9 cellular contexts compared by ENCODE assay signal in the genomic region with DNA sequence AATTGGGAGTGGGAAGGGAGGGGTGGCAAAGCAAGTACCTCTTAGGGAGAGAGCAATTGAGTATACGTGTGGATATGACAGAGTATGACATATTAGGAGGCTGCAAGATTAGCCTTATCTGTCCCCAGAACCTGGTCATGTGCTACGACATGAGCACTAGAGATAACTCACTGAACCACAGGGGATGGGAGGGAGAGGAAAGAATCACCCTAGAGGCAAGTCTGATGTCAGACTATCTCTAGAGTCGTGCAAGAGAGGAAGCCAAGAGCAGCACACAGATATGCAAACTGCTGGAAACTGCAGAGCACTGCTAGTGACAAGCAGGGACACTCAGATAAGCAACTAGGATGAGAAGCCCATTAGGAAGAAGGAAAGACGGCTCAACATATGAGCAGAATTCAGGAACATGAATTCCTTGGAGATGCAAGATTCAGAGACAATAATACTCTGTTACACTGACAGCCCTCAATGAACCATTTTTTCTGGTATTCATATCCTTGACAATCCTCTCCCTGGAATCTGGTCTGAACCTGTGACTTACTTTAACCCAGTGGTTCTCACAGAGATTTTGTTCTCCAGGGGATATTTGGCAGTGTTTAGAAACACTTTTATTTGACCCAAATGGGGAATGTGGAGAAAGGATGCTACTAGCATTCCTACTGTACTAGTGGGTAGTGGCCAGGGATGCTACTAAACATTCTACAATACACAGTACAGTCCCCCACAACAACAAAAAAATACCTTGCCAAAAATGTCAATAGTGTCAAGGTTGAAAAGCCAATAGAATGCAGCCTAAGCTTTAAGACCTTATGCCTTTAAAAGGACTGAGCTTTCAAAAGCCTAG.
DNase-seq lines count a peak whose midpoint lies in the region; ATAC-seq, FAIRE-seq and TF ChIP-seq lines count a peak whose summit lies in the region.
"Had no signal": no experiment of that assay in that cellular context is flagged by ENCODE, and none has a peak within 500 bp of the region (broad histone marks: within the 10 kb centered on the region; RNA-seq: fewer than 3 reads in every experiment).

No MANE protein-coding gene starts in this region.

- H3K4me3 Mint-ChIP-seq in activated T-cell treated with anti-CD3 and anti-CD28 coated beads, Interleukin-2, amount 50 U/mL, for 4 hours, result no peak overlapping the region

- H3K27ac ChIP-seq in K562 (ENCODE audit: extremely low read depth, low read depth, low read length), result peak overlapping the region; percentile 73
- H3K27ac ChIP-seq in testis, result no peak overlapping the region
- H3K27ac ChIP-seq: pancreas had no signal

- no TSS peak for BruUV-seq in K562 (replicated peaks; lab: Mats Ljungman, UMichigan)

- H3K9me3 Mint-ChIP-seq in activated T-cell treated with anti-CD3 and anti-CD28 coated beads, Interleukin-2, amount 50 U/mL, for 4 hours, result no peaks in the 10 kb centered on the region

- peak; percentile 18 to 27 for ATAC-seq in activated T-cell treated with anti-CD3 and anti-CD28 coated beads, Interleukin-2, amount 50 U/mL, for 4 hours
- ATAC-seq in HG03457 (IDR thresholded peaks at IDR 0.05; ENCODE audit: unreplicated experiment) (peak; percentile 52), K562 (peak; percentile 94)

- no peaks in the 10 kb centered on the region for H3K36me3 Mint-ChIP-seq in activated T-cell treated with anti-CD3 and anti-CD28 coated beads, Interleukin-2, amount 50 U/mL, for 4 hours (ENCODE audit: insufficient read depth)

- 0% methylated on average over 4 of the region's 4 CpGs for WGBS in K562 (ENCODE audit: insufficient coverage, low coverage, missing lambda C conversion rate)
- WGBS in testis, 2 donors, result 37 to 44% methylated on average over 4 of the region's 4 CpGs

- intact Hi-C loops in K562 (cut with micrococcal nuclease) (loop anchor here (1.0 to 2.0 kb wide), 8 partner anchors 21 to 85 kb away; no protein-coding TSS in a partner anchor), testis (cut with DNase I; ENCODE audit: low total_unique reads) (no loop called here)

- CTCF ChIA-PET in K562 (lab: Yijun Ruan, JAX; ENCODE audit: low intra/inter-chr PET ratio), result no interaction called here

- DNase-seq in activated T-cell treated with anti-CD3 and anti-CD28 coated beads, Interleukin-2, amount 50 U/mL, for 4 hours, result no peak
- DNase-seq in activated T-cell treated with anti-CD3 and anti-CD28 coated beads, Interleukin-2, amount 50 U/mL, for 48 hours, result no peak
- DNase-seq in K562 (ENCODE audit: extremely low read depth in 1 of 4, low spot score in 3 of 4), result peak; percentile 91 to 98 (median 94)
- peak; percentile 43 for DNase-seq in testis
- DNase-seq in NCI-H2227 (lab: John Stamatoyannopoulos, UW; ENCODE audit: unreplicated experiment), result no peak
- no peak for DNase-seq in DMS53 (lab: John Stamatoyannopoulos, UW)
- DNase-seq in SW 1271 (lab: John Stamatoyannopoulos, UW), result no peak
- DNase-seq: pancreas had no signal

- H3K4me1 Mint-ChIP-seq in activated T-cell treated with anti-CD3 and anti-CD28 coated beads, Interleukin-2, amount 50 U/mL, for 4 hours (ENCODE audit: low read depth), result peaks cover 4% of the 10 kb centered on the region

- peak overlapping the region; percentile 74 for H3K4me2 ChIP-seq in K562 (ENCODE audit: insufficient read depth, low read length)

- TF ChIP-seq CTCF in K562 (IDR thresholded peaks at IDR 0.05 in 2 of 3, conservative IDR thresholded peaks at IDR 0.05 in 1 of 3; ENCODE audit: insufficient read depth in 2 of 3, low read depth in 1 of 3, low read length in 3 of 3) (no peak; a peak in 1 of 6 replicates), testis (IDR thresholded peaks at IDR 0.05) (no peak)

- H3K4me1 ChIP-seq in K562 (replicated peaks in 1 of 2; ENCODE audit: control insufficient read depth in 2 of 2, insufficient read depth in 2 of 2, low read length in 2 of 2), result peaks cover 32 to 74% of the 10 kb centered on the region in 2 experiments
- no peaks in the 10 kb centered on the region for H3K4me1 ChIP-seq in testis
- H3K4me1 ChIP-seq: pancreas had no signal

- H3K9me3 ChIP-seq in K562 (replicated peaks; ENCODE audit: control insufficient read depth, insufficient read depth, low read depth, low read length) (no peaks in the 10 kb centered on the region), testis (no peaks in the 10 kb centered on the region)
- H3K9me3 ChIP-seq: pancreas had no signal

- H3K4me3 ChIP-seq in K562 (no peak overlapping the region; the same call in 1 of the 2 replicates), testis (no peak overlapping the region)
- H3K4me3 ChIP-seq: pancreas had no signal

- H3K36me3 ChIP-seq in K562 (ENCODE audit: control insufficient read depth, insufficient read depth, low read length), result no peaks in the 10 kb centered on the region
- no peaks in the 10 kb centered on the region for H3K36me3 ChIP-seq in testis (ENCODE audit: low read depth, missing control alignments)
- H3K36me3 ChIP-seq: pancreas had no signal

- peak; percentile 46 to 59; a peak in 3 of 4 replicates for TF ChIP-seq RAD21 in K562 (CRISPR knock-in tag; conservative IDR thresholded peaks at IDR 0.05 in 1 of 2, IDR thresholded peaks at IDR 0.05 in 1 of 2)

- POLR2A ChIA-PET in K562 (lab: Yijun Ruan, JAX), result interaction anchor here (0.6 to 1.0 kb wide), 3 partner anchors 10 to 118 kb away, joined by 3 to 5 read pairs (median 4); no protein-coding TSS in a partner anchor

- H3K27me3 ChIP-seq in K562 (ENCODE audit: control insufficient read depth in 2 of 2, insufficient read depth in 2 of 2, low read length in 2 of 2), result no peaks in the 10 kb centered on the region
- H3K27me3 ChIP-seq in testis, result no peaks in the 10 kb centered on the region
- H3K27me3 ChIP-seq: pancreas had no signal

- H3K79me2 ChIP-seq in K562 (ENCODE audit: control insufficient read depth, insufficient read depth, low read length), result no peaks in the 10 kb centered on the region

- peak overlapping the region in 1 of 2 experiments; percentile 50; a peak in 2 of 4 replicates for H3K9ac ChIP-seq in K562 (ENCODE audit: insufficient read depth in 1 of 2, low read depth in 2 of 2, low read length in 2 of 2)

- peak overlapping the region; percentile 45 for H2AFZ ChIP-seq in K562 (ENCODE audit: low read depth, low read length)

- peak; percentile 100 for TF ChIP-seq EP300 in K562 (IDR thresholded peaks at IDR 0.05; ENCODE audit: low read length)

- no peaks in the 10 kb centered on the region for H3K9me1 ChIP-seq in K562 (ENCODE audit: control insufficient read depth, insufficient read depth, low read length)

- H3K27me3 Mint-ChIP-seq in activated T-cell treated with anti-CD3 and anti-CD28 coated beads, Interleukin-2, amount 50 U/mL, for 4 hours (ENCODE audit: low read depth), result no peaks in the 10 kb centered on the region

- FAIRE-seq in K562 (lab: Jason Lieb, UNC), result peak; percentile 99
- FAIRE-seq: pancreas had no signal

- TF ChIP-seq POLR2A in K562 (conservative IDR thresholded peaks at IDR 0.05) (no peak), testis (IDR thresholded peaks at IDR 0.05) (no peak)

- no peaks in the 10 kb centered on the region for H4K20me1 ChIP-seq in K562 (replicated peaks; ENCODE audit: control insufficient read depth, insufficient read depth, low read length)

- in situ Hi-C loops in K562 (cut with MboI), result loop anchor here (5.0 kb wide), 1 partner anchor 80 kb away; no protein-coding TSS in a partner anchor

TF ChIP-seq in K562, 482 proteins besides CTCF, POLR2A, EP300 and RAD21 (continues in another document):
- peak; percentile 73; the same call in 1 of the 2 replicates for TF ChIP-seq ZNF311 (CRISPR knock-in tag; IDR thresholded peaks at IDR 0.05)
- TF ChIP-seq SMARCB1 (IDR thresholded peaks at IDR 0.05; ENCODE audit: insufficient read length, low read depth), result peak; percentile 95
- TF ChIP-seq PHTF2 (CRISPR knock-in tag; IDR thresholded peaks at IDR 0.05), result no peak
- TF ChIP-seq, protein P1, sequence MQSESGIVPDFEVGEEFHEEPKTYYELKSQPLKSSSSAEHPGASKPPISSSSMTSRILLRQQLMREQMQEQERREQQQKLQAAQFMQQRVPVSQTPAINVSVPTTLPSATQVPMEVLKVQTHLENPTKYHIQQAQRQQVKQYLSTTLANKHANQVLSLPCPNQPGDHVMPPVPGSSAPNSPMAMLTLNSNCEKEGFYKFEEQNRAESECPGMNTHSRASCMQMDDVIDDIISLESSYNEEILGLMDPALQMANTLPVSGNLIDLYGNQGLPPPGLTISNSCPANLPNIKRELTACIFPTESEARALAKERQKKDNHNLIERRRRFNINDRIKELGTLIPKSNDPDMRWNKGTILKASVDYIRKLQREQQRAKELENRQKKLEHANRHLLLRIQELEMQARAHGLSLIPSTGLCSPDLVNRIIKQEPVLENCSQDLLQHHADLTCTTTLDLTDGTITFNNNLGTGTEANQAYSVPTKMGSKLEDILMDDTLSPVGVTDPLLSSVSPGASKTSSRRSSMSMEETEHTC (IDR thresholded peaks at IDR 0.05), result peak; percentile 100
- no peak for TF ChIP-seq IRF9 (tag; IDR thresholded peaks at IDR 0.05)
- TF ChIP-seq TAL1 (IDR thresholded peaks at IDR 0.05), result peak; percentile 100
- no peak for TF ChIP-seq ZNF551 (CRISPR knock-in tag; IDR thresholded peaks at IDR 0.05)
- peak; percentile 67; the same call in 1 of the 2 replicates for TF ChIP-seq SREBF1 (IDR thresholded peaks at IDR 0.05; ENCODE audit: borderline replicate concordance, low read depth, low read length)
- TF ChIP-seq RBM14 (IDR thresholded peaks at IDR 0.05; ENCODE audit: borderline replicate concordance, insufficient read depth, low read depth, low read length), result no peak
- TF ChIP-seq SNRNP70 (optimal IDR thresholded peaks at IDR 0.05; ENCODE audit: low read depth, low read length), result no peak
- peak; percentile 50; the same call in 1 of the 2 replicates for TF ChIP-seq ZFP1 (CRISPR knock-in tag; IDR thresholded peaks at IDR 0.05)
- no peak for TF ChIP-seq ARHGAP35 (IDR thresholded peaks at IDR 0.05; ENCODE audit: partially characterized antibody)

Comparison
In these comparisons a context has a peak if more than half of its experiments do, and no peak if none do; other contexts are left out.
1. ATAC-seq: peak in every context shown above with its lines; median percentile 94 in K562; 52 in HG03457; 22 in activated T-cell treated with anti-CD3 and anti-CD28 coated beads, Interleukin-2, amount 50 U/mL, for 4 hours.
2. DNase-seq: peak in K562 (4 of 4) and testis (single experiment); none in activated T-cell treated with anti-CD3 and anti-CD28 coated beads, Interleukin-2, amount 50 U/mL, for 4 hours (single experiment), activated T-cell treated with anti-CD3 and anti-CD28 coated beads, Interleukin-2, amount 50 U/mL, for 48 hours (0 of 2), NCI-H2227 (single experiment), DMS53 (single experiment) and SW 1271 (0 of 2).